Comparison of ENCODE assay signal across 28 cellular contexts in the genomic region with DNA sequence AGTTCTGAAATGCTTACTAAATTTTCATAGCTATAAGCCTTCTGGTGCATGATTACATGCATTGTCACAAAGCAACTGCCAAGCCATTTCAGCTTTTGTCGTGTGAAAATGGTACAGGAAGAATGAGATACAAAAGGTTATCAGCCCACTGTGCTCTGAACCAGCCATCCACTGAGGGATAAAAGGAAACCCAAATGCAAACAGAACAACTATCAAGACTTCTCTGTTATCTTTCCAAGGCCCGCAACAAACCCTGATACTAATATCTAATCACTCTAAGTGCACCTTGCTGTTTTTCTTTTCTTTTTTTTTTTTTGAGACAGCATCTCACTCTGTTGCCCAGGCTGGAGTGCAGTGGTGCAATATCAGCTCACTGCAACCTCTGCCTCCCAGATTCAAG.
"Had no signal": no experiment of that assay in that cellular context is flagged by ENCODE, and none has a peak within 500 bp of the region (broad histone marks: within the 10 kb centered on the region; RNA-seq: fewer than 3 reads in every experiment).

No MANE protein-coding gene starts in this region.

- H3K4me3 Mint-ChIP-seq: mesothelial cell of epicardium; naive B cell; natural killer cell treated with Interleukin-12 subunit alpha and Interleukin-12 subunit beta and Interleukin-15 and Interleukin-18, amount 100 ng/mL, for 72 hours; neural crest cell; stimulated activated naive CD8-positive, alpha-beta T cell treated with anti-CD3 and anti-CD28 coated beads, Interleukin-15, amount 100 ng/mL, for 72 hours had no signal

- H3K4me1 ChIP-seq: upper lobe of right lung, uterus had no signal

- H3K9me3 ChIP-seq: esophagus muscularis mucosa, gastroesophageal sphincter, heart left ventricle, mucosa of descending colon, neutrophil, pancreas, suprapubic skin, transverse colon, upper lobe of right lung, uterus had no signal

- H3K4me3 ChIP-seq: esophagus muscularis mucosa, gastroesophageal sphincter, heart left ventricle, hepatocyte, mucosa of descending colon, pancreas, smooth muscle cell, suprapubic skin, transverse colon, upper lobe of right lung, uterus had no signal

- DNase-seq: cortex of kidney; effector CD4-positive, alpha-beta T cell; heart left ventricle; kidney; mucosa of descending colon; naive B cell; pancreas; stimulated activated CD4-positive, alpha-beta T cell treated with anti-CD3 and anti-CD28 coated beads, Interleukin-12 subunit alpha, Interleukin-12 subunit beta, amount 100 ng/mL, for 4 hours; stimulated activated CD4-positive, alpha-beta T cell treated with anti-CD3 and anti-CD28 coated beads, Interleukin-1b, Interleukin-23, amount 100 ng/mL, for 48 hours; stimulated activated CD4-positive, alpha-beta T cell treated with anti-CD3 and anti-CD28 coated beads, Interleukin-4, amount 100 ng/mL, for 1 hour; stimulated activated CD8-positive, alpha-beta memory T cell treated with anti-CD3 and anti-CD28 coated beads, Interleukin-4, amount 100 ng/mL, for 48 hours; stimulated activated naive CD4-positive, alpha-beta T cell; stimulated activated naive CD8-positive, alpha-beta T cell treated with anti-CD3 and anti-CD28 coated beads, Interleukin-15, amount 100 ng/mL, for 72 hours; transverse colon; upper lobe of right lung; uterus had no signal

- H3K27me3 ChIP-seq: esophagus muscularis mucosa, foreskin keratinocyte, gastroesophageal sphincter, heart left ventricle, hepatocyte, neutrophil, pancreas, suprapubic skin, transverse colon, upper lobe of right lung, uterus had no signal

- H3K36me3 ChIP-seq: neutrophil, pancreas, suprapubic skin, uterus had no signal

- ATAC-seq: foreskin keratinocyte; gastroesophageal sphincter; heart left ventricle; left lobe of liver; natural killer cell treated with Interleukin-12 subunit alpha and Interleukin-12 subunit beta and Interleukin-15 and Interleukin-18, amount 100 ng/mL, for 72 hours; pancreas; sciatic nerve; stimulated activated naive CD8-positive, alpha-beta T cell treated with anti-CD3 and anti-CD28 coated beads, Interleukin-15, amount 100 ng/mL, for 72 hours; upper lobe of right lung had no signal

- H3K9me3 Mint-ChIP-seq: mesothelial cell of epicardium; natural killer cell treated with Interleukin-12 subunit alpha and Interleukin-12 subunit beta and Interleukin-15 and Interleukin-18, amount 100 ng/mL, for 72 hours had no signal

- H3K27me3 Mint-ChIP-seq: naive B cell; natural killer cell treated with Interleukin-12 subunit alpha and Interleukin-12 subunit beta and Interleukin-15 and Interleukin-18, amount 100 ng/mL, for 72 hours; stimulated activated naive CD8-positive, alpha-beta T cell treated with anti-CD3 and anti-CD28 coated beads, Interleukin-15, amount 100 ng/mL, for 72 hours had no signal

- H3K27ac Mint-ChIP-seq: mesothelial cell of epicardium; naive B cell; natural killer cell treated with Interleukin-12 subunit alpha and Interleukin-12 subunit beta and Interleukin-15 and Interleukin-18, amount 100 ng/mL, for 72 hours; stimulated activated naive CD8-positive, alpha-beta T cell treated with anti-CD3 and anti-CD28 coated beads, Interleukin-15, amount 100 ng/mL, for 72 hours had no signal
